ENCODE assay signal across 1 cellular context in genomic region chr9:112002847-112003457, GRCh38.
TF ChIP-seq lines count a peak whose summit lies in the region.

No MANE protein-coding gene starts in this region.

TF ChIP-seq in K562, 482 proteins besides CTCF, POLR2A, EP300 and RAD21 (continued from another document):
- TF ChIP-seq, protein P1, sequence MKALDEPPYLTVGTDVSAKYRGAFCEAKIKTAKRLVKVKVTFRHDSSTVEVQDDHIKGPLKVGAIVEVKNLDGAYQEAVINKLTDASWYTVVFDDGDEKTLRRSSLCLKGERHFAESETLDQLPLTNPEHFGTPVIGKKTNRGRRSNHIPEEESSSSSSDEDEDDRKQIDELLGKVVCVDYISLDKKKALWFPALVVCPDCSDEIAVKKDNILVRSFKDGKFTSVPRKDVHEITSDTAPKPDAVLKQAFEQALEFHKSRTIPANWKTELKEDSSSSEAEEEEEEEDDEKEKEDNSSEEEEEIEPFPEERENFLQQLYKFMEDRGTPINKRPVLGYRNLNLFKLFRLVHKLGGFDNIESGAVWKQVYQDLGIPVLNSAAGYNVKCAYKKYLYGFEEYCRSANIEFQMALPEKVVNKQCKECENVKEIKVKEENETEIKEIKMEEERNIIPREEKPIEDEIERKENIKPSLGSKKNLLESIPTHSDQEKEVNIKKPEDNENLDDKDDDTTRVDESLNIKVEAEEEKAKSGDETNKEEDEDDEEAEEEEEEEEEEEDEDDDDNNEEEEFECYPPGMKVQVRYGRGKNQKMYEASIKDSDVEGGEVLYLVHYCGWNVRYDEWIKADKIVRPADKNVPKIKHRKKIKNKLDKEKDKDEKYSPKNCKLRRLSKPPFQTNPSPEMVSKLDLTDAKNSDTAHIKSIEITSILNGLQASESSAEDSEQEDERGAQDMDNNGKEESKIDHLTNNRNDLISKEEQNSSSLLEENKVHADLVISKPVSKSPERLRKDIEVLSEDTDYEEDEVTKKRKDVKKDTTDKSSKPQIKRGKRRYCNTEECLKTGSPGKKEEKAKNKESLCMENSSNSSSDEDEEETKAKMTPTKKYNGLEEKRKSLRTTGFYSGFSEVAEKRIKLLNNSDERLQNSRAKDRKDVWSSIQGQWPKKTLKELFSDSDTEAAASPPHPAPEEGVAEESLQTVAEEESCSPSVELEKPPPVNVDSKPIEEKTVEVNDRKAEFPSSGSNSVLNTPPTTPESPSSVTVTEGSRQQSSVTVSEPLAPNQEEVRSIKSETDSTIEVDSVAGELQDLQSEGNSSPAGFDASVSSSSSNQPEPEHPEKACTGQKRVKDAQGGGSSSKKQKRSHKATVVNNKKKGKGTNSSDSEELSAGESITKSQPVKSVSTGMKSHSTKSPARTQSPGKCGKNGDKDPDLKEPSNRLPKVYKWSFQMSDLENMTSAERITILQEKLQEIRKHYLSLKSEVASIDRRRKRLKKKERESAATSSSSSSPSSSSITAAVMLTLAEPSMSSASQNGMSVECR (CRISPR knock-in tag; IDR thresholded peaks at IDR 0.05), result no peak
- TF ChIP-seq NELFE (IDR thresholded peaks at IDR 0.05; ENCODE audit: insufficient read depth, insufficient read length), result no peak
- no peak for TF ChIP-seq PHF21A (IDR thresholded peaks at IDR 0.05; ENCODE audit: borderline replicate concordance, low read depth)
